12 cellular contexts compared by ENCODE assay signal in the genomic region with DNA sequence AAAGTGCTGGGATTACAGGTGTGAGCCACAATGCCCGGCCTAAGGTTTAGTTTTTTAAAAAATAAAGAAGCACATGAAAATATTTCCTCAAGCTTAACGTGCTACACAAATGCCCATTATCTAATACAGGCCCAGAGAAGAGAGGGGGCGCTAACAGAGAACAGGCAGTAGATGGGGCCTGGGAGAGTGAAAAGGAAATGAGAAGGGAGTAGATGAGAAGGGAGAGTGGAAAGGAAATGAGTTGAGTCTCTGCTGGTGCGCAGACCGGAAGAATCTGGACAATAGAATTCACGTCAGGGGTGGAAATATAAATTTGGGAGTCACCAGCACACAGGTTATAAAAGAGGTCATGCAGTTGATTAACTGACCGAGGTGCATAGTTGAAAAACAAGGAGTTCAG. TPM values are rescaled to one million over a fixed set of nuclear protein-coding genes. Genes with fewer than 3 reads are reported as not detected.
A peak's percentile ranks its signal among the peaks of the same experiment; 100 is the strongest.
DNase-seq lines count a peak whose midpoint lies in the region; ATAC-seq and TF ChIP-seq lines count a peak whose summit lies in the region.
"Had no signal": no experiment of that assay in that cellular context is flagged by ENCODE, and none has a peak within 500 bp of the region (broad histone marks: within the 10 kb centered on the region; RNA-seq: fewer than 3 reads in every experiment).

No MANE protein-coding gene starts in this region.

- H3K4me1 Mint-ChIP-seq in activated CD4-positive, alpha-beta T cell treated with anti-CD3 and anti-CD28 coated beads, Interleukin-2, amount 10 ng/mL, durations not matched to agents 7 days and 5 days = peaks cover 89% of the 10 kb centered on the region
- peaks cover 70% of the 10 kb centered on the region for H3K4me1 Mint-ChIP-seq in activated naive CD8-positive, alpha-beta T cell treated with anti-CD3 and anti-CD28 coated beads for 36 hours

- H3K9ac ChIP-seq in stomach smooth muscle (ENCODE audit: low read length in 2 of 2) = no peak overlapping the region

- POLR2A ChIA-PET in activated CD4-positive, alpha-beta T cell treated with anti-CD3 and anti-CD28 coated beads, Interleukin-2, amount 10 ng/mL, durations not matched to agents 7 days and 5 days (lab: Charles Lee) = no interaction called here

- H3K36me3 ChIP-seq in left lung (peaks cover 0 to 12% of the 10 kb centered on the region in 2 donors), stomach smooth muscle (ENCODE audit: control insufficient read depth in 2 of 2, insufficient read depth in 2 of 2, low read length in 2 of 2) (no peaks in the 10 kb centered on the region)

- in situ Hi-C loops in KBM-7 (cut with MboI; ENCODE audit: low pct_unique_long_range_greater_than_20kb, low sequenced_read_pairs) = no loop called here

- no peaks in the 10 kb centered on the region for H3K9me3 ChIP-seq in left lung
- no peaks in the 10 kb centered on the region for H3K9me3 ChIP-seq in stomach smooth muscle (ENCODE audit: control insufficient read depth in 2 of 2, low read length in 2 of 2)
- H3K9me3 ChIP-seq: Peyer's patch had no signal

- intact Hi-C loops in left lung (cut with DNase I) = no loop called here

- no peak for DNase-seq in activated CD4-positive, alpha-beta T cell treated with anti-CD3 and anti-CD28 coated beads, Interleukin-2, amount 10 ng/mL, durations not matched to agents 7 days and 5 days
- no peak for DNase-seq in activated CD4-positive, alpha-beta T cell treated with anti-CD3 and anti-CD28 coated beads for 4 hours
- DNase-seq in activated naive CD8-positive, alpha-beta T cell treated with anti-CD3 and anti-CD28 coated beads for 36 hours = no peak
- DNase-seq in left lung (no peak), epidermal melanocyte (ENCODE audit: insufficient read length, low spot score) (no peak), KBM-7 (no peak)
- DNase-seq: EL, foreskin melanocyte, NCI-H1436, Peyer's patch had no signal

- no peaks in the 10 kb centered on the region for H3K27me3 ChIP-seq in left lung
- H3K27me3 ChIP-seq in stomach smooth muscle (ENCODE audit: control insufficient read depth in 1 of 2, insufficient read depth in 2 of 2, low read length in 2 of 2) = no peaks in the 10 kb centered on the region
- H3K27me3 ChIP-seq: Peyer's patch had no signal

- peak overlapping the region; percentile 1 for H3K4me3 Mint-ChIP-seq in activated CD4-positive, alpha-beta T cell treated with anti-CD3 and anti-CD28 coated beads, Interleukin-2, amount 10 ng/mL, durations not matched to agents 7 days and 5 days
- no peak overlapping the region for H3K4me3 Mint-ChIP-seq in activated naive CD8-positive, alpha-beta T cell treated with anti-CD3 and anti-CD28 coated beads for 36 hours

- H3K36me3 Mint-ChIP-seq in activated CD4-positive, alpha-beta T cell treated with anti-CD3 and anti-CD28 coated beads, Interleukin-2, amount 10 ng/mL, durations not matched to agents 7 days and 5 days (ENCODE audit: low read depth) = peaks cover 67% of the 10 kb centered on the region
- peaks cover 12% of the 10 kb centered on the region for H3K36me3 Mint-ChIP-seq in activated naive CD8-positive, alpha-beta T cell treated with anti-CD3 and anti-CD28 coated beads for 36 hours

- H3K4me1 ChIP-seq in left lung (peaks cover 25 to 100% of the 10 kb centered on the region in 2 donors), stomach smooth muscle (ENCODE audit: control insufficient read depth, insufficient read depth, low read length) (peaks cover 47% of the 10 kb centered on the region)

- H3K4me3 ChIP-seq in left lung = no peak overlapping the region
- H3K4me3 ChIP-seq in stomach smooth muscle (ENCODE audit: low read length in 2 of 2) = no peak overlapping the region
- H3K4me3 ChIP-seq: Peyer's patch had no signal

- TF ChIP-seq CTCF in left lung (IDR thresholded peaks at IDR 0.05) = no peak

- H3K27ac ChIP-seq in left lung (peak overlapping the region; percentile 62 to 91), stomach smooth muscle (ENCODE audit: low read length) (peak overlapping the region; percentile 41)

- peak overlapping the region; percentile 97 for H3K27ac Mint-ChIP-seq in activated CD4-positive, alpha-beta T cell treated with anti-CD3 and anti-CD28 coated beads, Interleukin-2, amount 10 ng/mL, durations not matched to agents 7 days and 5 days
- peak overlapping the region; percentile 53 for H3K27ac Mint-ChIP-seq in activated naive CD8-positive, alpha-beta T cell treated with anti-CD3 and anti-CD28 coated beads for 36 hours

- ATAC-seq in left lung (no peak), HG02678 (IDR thresholded peaks at IDR 0.05; ENCODE audit: unreplicated experiment) (no peak)

- H3K27me3 Mint-ChIP-seq in activated CD4-positive, alpha-beta T cell treated with anti-CD3 and anti-CD28 coated beads, Interleukin-2, amount 10 ng/mL, durations not matched to agents 7 days and 5 days = no peaks in the 10 kb centered on the region
- H3K27me3 Mint-ChIP-seq in activated naive CD8-positive, alpha-beta T cell treated with anti-CD3 and anti-CD28 coated beads for 36 hours = no peaks in the 10 kb centered on the region

- CTCF ChIA-PET in activated CD4-positive, alpha-beta T cell treated with anti-CD3 and anti-CD28 coated beads, Interleukin-2, amount 10 ng/mL, durations not matched to agents 7 days and 5 days (lab: Charles Lee) = interaction anchor here (0.8 to 26.1 kb wide), 6 partner anchors 8 to 54 kb away, joined by 3 to 546 read pairs (median 10); a partner anchor contains a TSS

- no peaks in the 10 kb centered on the region for H3K9me3 Mint-ChIP-seq in activated CD4-positive, alpha-beta T cell treated with anti-CD3 and anti-CD28 coated beads, Interleukin-2, amount 10 ng/mL, durations not matched to agents 7 days and 5 days
- H3K9me3 Mint-ChIP-seq in activated naive CD8-positive, alpha-beta T cell treated with anti-CD3 and anti-CD28 coated beads for 36 hours = no peaks in the 10 kb centered on the region

RNA-seq across cellular contexts. Expression of a gene that starts 10.7 kb away (rescaled TPM):
- total RNA-seq in activated CD4-positive, alpha-beta T cell treated with anti-CD3 and anti-CD28 coated beads, Interleukin-2, amount 10 ng/mL, durations not matched to agents 7 days and 5 days = 100 to 1,000 TPM; 201 to 236 TPM
- total RNA-seq in activated naive CD8-positive, alpha-beta T cell treated with anti-CD3 and anti-CD28 coated beads for 36 hours = 10 to 100 TPM; 37.1 to 39.2 TPM
- total RNA-seq in left lung = 100 to 1,000 TPM in 1 of 2 donors, 10 to 100 TPM in 1; 90.7 to 111 TPM

RNA-seq across cellular contexts. Expression of a gene that starts 36.9 kb away (rescaled TPM):
- total RNA-seq in activated CD4-positive, alpha-beta T cell treated with anti-CD3 and anti-CD28 coated beads, Interleukin-2, amount 10 ng/mL, durations not matched to agents 7 days and 5 days = 1,000 to 10,000 TPM; 1,162 to 3,350 TPM
- total RNA-seq in activated naive CD8-positive, alpha-beta T cell treated with anti-CD3 and anti-CD28 coated beads for 36 hours = 1,000 to 10,000 TPM; 1,075 to 1,133 TPM
- 1,000 to 10,000 TPM; 6,889 to 7,719 TPM for total RNA-seq in left lung

RNA-seq across cellular contexts. Expression of a gene that starts 38.2 kb away (rescaled TPM):
- total RNA-seq in activated CD4-positive, alpha-beta T cell treated with anti-CD3 and anti-CD28 coated beads, Interleukin-2, amount 10 ng/mL, durations not matched to agents 7 days and 5 days = 1,000 to 10,000 TPM in 1 of 2 experiments, 100 to 1,000 TPM in 1; 672 to 1,846 TPM
- total RNA-seq in activated naive CD8-positive, alpha-beta T cell treated with anti-CD3 and anti-CD28 coated beads for 36 hours = 100 to 1,000 TPM; 768 to 829 TPM
- 1,000 to 10,000 TPM; 3,185 to 3,518 TPM for total RNA-seq in left lung

RNA-seq across cellular contexts. Expression of a gene that starts 47.3 kb away (rescaled TPM):
- total RNA-seq in activated CD4-positive, alpha-beta T cell treated with anti-CD3 and anti-CD28 coated beads, Interleukin-2, amount 10 ng/mL, durations not matched to agents 7 days and 5 days = 1 to 10 TPM in 1 of 2 experiments, under 1 TPM in 1; 0.94 to 1.8 TPM
- 1 to 10 TPM; 1.9 to 2.1 TPM for total RNA-seq in activated naive CD8-positive, alpha-beta T cell treated with anti-CD3 and anti-CD28 coated beads for 36 hours
- 1 to 10 TPM; 1.7 to 2.3 TPM for total RNA-seq in left lung

RNA-seq across cellular contexts. Expression of a gene that starts 53.9 kb away (rescaled TPM):
- 1,000 to 10,000 TPM; 1,972 to 2,164 TPM for total RNA-seq in activated CD4-positive, alpha-beta T cell treated with anti-CD3 and anti-CD28 coated beads, Interleukin-2, amount 10 ng/mL, durations not matched to agents 7 days and 5 days
- total RNA-seq in activated naive CD8-positive, alpha-beta T cell treated with anti-CD3 and anti-CD28 coated beads for 36 hours = 1,000 to 10,000 TPM; 3,852 to 4,173 TPM
- total RNA-seq in left lung = 1,000 to 10,000 TPM; 1,565 to 1,940 TPM
